13 cellular contexts compared by ENCODE assay signal in the genomic region with DNA sequence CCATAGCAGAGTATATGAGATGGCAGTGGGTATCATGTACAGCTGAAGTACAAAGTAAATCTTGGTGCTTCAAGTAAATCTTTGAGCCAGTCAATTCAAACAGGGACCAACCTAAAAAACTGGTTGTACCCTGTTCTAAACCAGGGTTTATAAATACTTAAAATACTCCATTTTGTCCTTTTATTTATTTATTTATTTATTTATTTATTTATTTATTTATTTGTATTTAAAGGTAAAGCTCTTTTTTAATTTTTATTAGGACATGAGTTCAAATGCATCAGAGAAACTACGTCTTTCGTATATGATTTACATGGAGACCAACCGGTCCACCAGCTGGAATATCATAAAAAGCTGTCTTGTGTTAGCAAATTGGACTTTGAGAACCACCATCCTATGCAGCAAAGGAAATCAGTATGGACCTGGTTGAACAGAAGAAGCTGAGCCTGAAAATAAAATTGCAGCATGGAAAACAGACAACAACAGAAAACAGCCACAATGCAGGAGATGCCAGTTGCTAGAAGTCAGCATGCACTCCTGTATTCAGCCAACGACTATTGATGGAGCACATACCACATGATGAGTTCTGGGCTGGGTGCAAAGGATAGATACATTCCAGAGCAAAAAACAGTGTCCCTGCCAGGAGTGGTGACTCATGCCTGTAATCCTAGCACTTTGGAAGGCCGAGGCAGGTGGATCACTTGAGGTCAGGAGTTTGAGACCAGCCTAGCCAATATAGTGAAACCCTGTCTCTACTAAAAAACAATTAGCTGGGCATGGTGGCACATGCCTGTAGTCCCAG.
A peak's percentile ranks its signal among the peaks of the same experiment; 100 is the strongest.
DNase-seq lines count a peak whose midpoint lies in the region; ATAC-seq, FAIRE-seq and TF ChIP-seq lines count a peak whose summit lies in the region.
"Had no signal": no experiment of that assay in that cellular context is flagged by ENCODE, and none has a peak within 500 bp of the region (broad histone marks: within the 10 kb centered on the region; RNA-seq: fewer than 3 reads in every experiment).

No MANE protein-coding gene starts in this region.

- no peaks in the 10 kb centered on the region for H3K79me2 ChIP-seq in GM23248 (ENCODE audit: insufficient read depth)
- H3K79me2 ChIP-seq in osteoblast (ENCODE audit: insufficient read depth, low read length) = no peaks in the 10 kb centered on the region

- H3K9me3 ChIP-seq in GM23248 (ENCODE audit: low read depth) (no peaks in the 10 kb centered on the region), osteoblast (ENCODE audit: low read depth, low read length) (no peaks in the 10 kb centered on the region), lower lobe of right lung (no peaks in the 10 kb centered on the region)
- H3K9me3 ChIP-seq: Peyer's patch, tibial artery had no signal

- intact Hi-C loops in lower lobe of right lung (cut with DNase I) = no loop called here

- no peaks in the 10 kb centered on the region for H3K9me2 ChIP-seq in GM23248 (ENCODE audit: insufficient read depth)

- H3K4me2 ChIP-seq in GM23248 (ENCODE audit: unreplicated experiment) (no peak overlapping the region), osteoblast (ENCODE audit: insufficient read depth, low read length) (no peak overlapping the region)

- H3K36me3 ChIP-seq in GM23248 (ENCODE audit: low read depth) (no peaks in the 10 kb centered on the region), osteoblast (ENCODE audit: insufficient read depth, low read length) (no peaks in the 10 kb centered on the region), lower lobe of right lung (no peaks in the 10 kb centered on the region)
- H3K36me3 ChIP-seq: Peyer's patch, tibial artery had no signal

- no peak overlapping the region for H3K9ac ChIP-seq in GM23248

- peak; percentile 19 for FAIRE-seq in frontal cortex (lab: Jason Lieb, UNC)

- H3K4me3 ChIP-seq in GM23248 (no peak overlapping the region), osteoblast (ENCODE audit: insufficient read depth, low read length) (no peak overlapping the region), lower lobe of right lung (no peak overlapping the region)
- H3K4me3 ChIP-seq: Peyer's patch, tibial artery had no signal

- no peak for TF ChIP-seq CTCF in osteoblast (IDR thresholded peaks at IDR 0.05; ENCODE audit: extremely low read depth, low read depth, low read length)
- no peak for TF ChIP-seq CTCF in lower lobe of right lung (IDR thresholded peaks at IDR 0.05)

- no peak overlapping the region for H3K27ac ChIP-seq in GM23248
- no peak overlapping the region for H3K27ac ChIP-seq in osteoblast (ENCODE audit: low read depth, low read length)
- no peak overlapping the region for H3K27ac ChIP-seq in lower lobe of right lung
- H3K27ac ChIP-seq in caudate nucleus (ENCODE audit: low read depth, low read length) = no peak overlapping the region
- H3K27ac ChIP-seq: Peyer's patch, tibial artery had no signal

- 45 to 46% methylated on average over 5 of the region's 5 CpGs for whole genome bisulfite sequencing in GM23248 (ENCODE audit: low coverage in 1 of 2, low lambda C conversion rate in 2 of 2, missing lambda C conversion rate in 2 of 2), 2 experiments

- H4K20me1 ChIP-seq in GM23248 (ENCODE audit: insufficient read depth) (no peaks in the 10 kb centered on the region), osteoblast (ENCODE audit: insufficient read depth, low read length) (no peaks in the 10 kb centered on the region)

- H3K27me3 ChIP-seq in GM23248 (replicated peaks; ENCODE audit: insufficient read depth) (no peaks in the 10 kb centered on the region), osteoblast (ENCODE audit: insufficient read depth, low read length) (no peaks in the 10 kb centered on the region), lower lobe of right lung (ENCODE audit: low read depth) (no peaks in the 10 kb centered on the region)
- H3K27me3 ChIP-seq: Peyer's patch, tibial artery had no signal

- in situ Hi-C loops in GM23248 (cut with MboI) = no loop called here

- ATAC-seq in SK-N-SH treated with all-trans-retinoic acid at 6 μM for 48 hours (peak; percentile 90), HG03378 (IDR thresholded peaks at IDR 0.05; ENCODE audit: unreplicated experiment) (no peak), lower lobe of right lung (no peak)

- peak; percentile 57 for DNase-seq in GM23248
- DNase-seq in frontal cortex (ENCODE audit: low spot score in 2 of 2) = no peak
- peak; percentile 91 for DNase-seq in osteoblast (ENCODE audit: insufficient read length, low spot score, missing footprints)
- no peak for DNase-seq in lower lobe of right lung
- no peak for DNase-seq in SHP77 (lab: John Stamatoyannopoulos, UW)
- no peak for DNase-seq in caudate nucleus (lab: John Stamatoyannopoulos, UW)
- DNase-seq: activated naive CD4-positive, alpha-beta T cell treated with Interleukin-2 at 50 U/mL for 16 hours; kidney glomerular epithelial cell; NCI-H1048; Peyer's patch; tibial artery had no signal

- H2AFZ ChIP-seq in GM23248 (no peak overlapping the region), osteoblast (ENCODE audit: low read length) (no peak overlapping the region)

- no peaks in the 10 kb centered on the region for H3F3A ChIP-seq in GM23248 (ENCODE audit: insufficient read depth)

- H3K4me1 ChIP-seq in GM23248 (ENCODE audit: insufficient read depth) (no peaks in the 10 kb centered on the region), osteoblast (ENCODE audit: insufficient read depth, low read length) (peaks cover 7% of the 10 kb centered on the region), lower lobe of right lung (peaks cover 9% of the 10 kb centered on the region)
- H3K4me1 ChIP-seq: Peyer's patch, tibial artery had no signal

TF ChIP-seq in SK-N-SH treated with all-trans-retinoic acid at 6 μM for 48 hours, 23 proteins besides CTCF, POLR2A, EP300 and RAD21:
- TF ChIP-seq ZC3H10 (CRISPR knock-in tag; IDR thresholded peaks at IDR 0.05) = no peak
- 0 out of 2 replicates have a peak, but pooled peaks have one; percentile 14 for TF ChIP-seq ISL1 (CRISPR knock-in tag; IDR thresholded peaks at IDR 0.05)
- no peak for TF ChIP-seq ZNF565 (CRISPR knock-in tag; conservative IDR thresholded peaks at IDR 0.05; ENCODE audit: low read depth)
- no peak for TF ChIP-seq CSDC2 (CRISPR knock-in tag; IDR thresholded peaks at IDR 0.05)
- TF ChIP-seq TSHZ2 (CRISPR knock-in tag; IDR thresholded peaks at IDR 0.05) = no peak
- TF ChIP-seq, protein P1, sequence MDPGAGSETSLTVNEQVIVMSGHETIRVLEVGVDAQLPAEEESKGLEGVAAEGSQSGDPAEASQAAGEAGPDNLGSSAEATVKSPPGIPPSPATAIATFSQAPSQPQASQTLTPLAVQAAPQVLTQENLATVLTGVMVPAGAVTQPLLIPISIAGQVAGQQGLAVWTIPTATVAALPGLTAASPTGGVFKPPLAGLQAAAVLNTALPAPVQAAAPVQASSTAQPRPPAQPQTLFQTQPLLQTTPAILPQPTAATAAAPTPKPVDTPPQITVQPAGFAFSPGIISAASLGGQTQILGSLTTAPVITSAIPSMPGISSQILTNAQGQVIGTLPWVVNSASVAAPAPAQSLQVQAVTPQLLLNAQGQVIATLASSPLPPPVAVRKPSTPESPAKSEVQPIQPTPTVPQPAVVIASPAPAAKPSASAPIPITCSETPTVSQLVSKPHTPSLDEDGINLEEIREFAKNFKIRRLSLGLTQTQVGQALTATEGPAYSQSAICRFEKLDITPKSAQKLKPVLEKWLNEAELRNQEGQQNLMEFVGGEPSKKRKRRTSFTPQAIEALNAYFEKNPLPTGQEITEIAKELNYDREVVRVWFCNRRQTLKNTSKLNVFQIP (CRISPR knock-in tag; IDR thresholded peaks at IDR 0.05; ENCODE audit: borderline replicate concordance, low read depth) = no peak
- TF ChIP-seq SNAI2 (CRISPR knock-in tag; IDR thresholded peaks at IDR 0.05) = no peak
- TF ChIP-seq BACH2 (CRISPR knock-in tag; IDR thresholded peaks at IDR 0.05; ENCODE audit: borderline replicate concordance) = no peak

Comparison
In these comparisons a context has a peak if more than half of its experiments do, and no peak if none do; other contexts are left out.
1. DNase-seq: peak in GM23248 (single experiment) and osteoblast (single experiment); none in frontal cortex (0 of 2), lower lobe of right lung (single experiment), SHP77 (0 of 2) and caudate nucleus (0 of 61).